ENCODE assay signal across 21 cellular contexts in the genomic region with DNA sequence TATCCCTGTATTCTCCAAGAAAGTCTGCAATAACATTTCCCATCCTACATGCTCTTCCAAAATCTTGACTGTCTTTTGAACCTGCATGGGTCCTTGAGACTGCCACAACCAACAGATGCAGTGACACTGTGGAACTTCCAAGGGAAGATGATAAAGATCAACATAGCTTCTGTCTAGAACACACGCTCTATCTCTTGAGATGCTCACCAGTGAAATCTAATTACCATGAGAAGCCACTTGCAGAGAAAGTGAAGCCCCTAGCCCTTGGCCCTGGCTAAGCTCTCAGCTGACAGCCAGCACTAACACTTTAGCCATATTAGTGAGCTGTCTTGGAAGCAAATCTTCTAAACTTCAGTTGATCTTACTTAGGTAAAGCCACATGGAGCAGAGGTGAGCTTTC. TPM values are rescaled to one million over a fixed set of nuclear protein-coding genes. Genes with fewer than 3 reads are reported as not detected.
"Had no signal": no experiment of that assay in that cellular context is flagged by ENCODE, and none has a peak within 500 bp of the region (broad histone marks: within the 10 kb centered on the region; RNA-seq: fewer than 3 reads in every experiment).

No MANE protein-coding gene starts in this region.

- H3K4me3 ChIP-seq: K562, SJSA1 had no signal

- DNase-seq: Kasumi-1, MM.1S, NCI-H1092 treated with DMSO at 0.1 percent for 48 hours, NCI-H1436, NCI-H187, NCI-H2029, NCI-H2171 treated with DMSO at 0.1 percent for 48 hours, NCI-H345, NCI-H446 treated with DMSO at 0.1 percent for 48 hours, NCI-H510A treated with DMSO at 0.1 percent for 48 hours, NCI-H526, Right ventricle myocardium superior, RPMI8226, SIG-M5, SK-N-SH, SW 1271, T-cell had no signal

- H3K27ac Mint-ChIP-seq: IgD-negative memory B cell, T-cell had no signal

- H3K27ac ChIP-seq: KMS-11, SJSA1 had no signal

- H3K4me3 Mint-ChIP-seq: IgD-negative memory B cell, T-cell had no signal

- H3K9ac ChIP-seq: KMS-11, SK-N-SH had no signal

- H3K4me2 ChIP-seq: KMS-11, SK-N-SH had no signal

- H3K27me3 ChIP-seq: SJSA1 had no signal

- H3K36me3 ChIP-seq: SJSA1 had no signal

- H3K36me3 Mint-ChIP-seq: T-cell had no signal

RNA-seq across cellular contexts. Expression of a gene that starts 36.6 kb away (rescaled TPM):
- total RNA-seq: SJSA1 had no signal
- polyA plus RNA-seq: K562, SK-N-SH had no signal
